ENCODE assay signal across 11 cellular contexts in the genomic region with DNA sequence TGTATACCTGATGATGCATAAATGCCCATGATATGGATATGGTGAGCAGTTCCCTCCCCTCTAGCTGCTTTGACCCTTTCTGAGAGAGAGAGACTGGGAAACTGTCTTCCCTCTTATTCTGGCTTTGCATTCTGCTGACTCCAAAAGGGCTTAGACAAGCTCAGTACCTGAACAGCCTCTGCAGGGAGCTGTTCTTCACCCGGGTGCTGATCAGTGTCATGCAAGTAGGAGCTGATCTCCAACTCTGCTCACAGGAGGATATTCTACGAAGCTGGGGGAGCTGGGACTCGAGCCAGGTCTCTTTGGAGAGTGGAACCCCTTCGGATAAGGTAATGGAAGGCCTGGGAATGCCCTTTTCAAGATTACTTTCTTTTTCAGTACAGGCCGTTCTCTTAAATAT.
DNase-seq lines count a peak whose midpoint lies in the region; ATAC-seq, FAIRE-seq and TF ChIP-seq lines count a peak whose summit lies in the region.
"Had no signal": no experiment of that assay in that cellular context is flagged by ENCODE, and none has a peak within 500 bp of the region (broad histone marks: within the 10 kb centered on the region; RNA-seq: fewer than 3 reads in every experiment).

No MANE protein-coding gene starts in this region.

- no peak for TF ChIP-seq CTCF in RWPE2 (IDR thresholded peaks at IDR 0.05; ENCODE audit: poor library complexity, severe bottlenecking)
- TF ChIP-seq CTCF in fibroblast of the aortic adventitia (IDR thresholded peaks at IDR 0.05; ENCODE audit: insufficient read depth, low read length) = no peak
- TF ChIP-seq CTCF in D721Med (IDR thresholded peaks at IDR 0.05; ENCODE audit: insufficient read depth, missing control alignments) = no peak

- H3K9me3 ChIP-seq in RWPE2 (ENCODE audit: severe bottlenecking) = no peaks in the 10 kb centered on the region

- ATAC-seq in RWPE2 (ENCODE audit: low read depth) (peak; percentile 95), HG03045 (IDR thresholded peaks at IDR 0.05; ENCODE audit: unreplicated experiment) (no peak)

- H3K36me3 ChIP-seq in RWPE2 (ENCODE audit: low read depth) = no peaks in the 10 kb centered on the region

- peak; percentile 15 for DNase-seq in activated CD4-positive, alpha-beta T cell treated with anti-CD3 and anti-CD28 coated beads for 48 hours
- DNase-seq in activated CD4-positive, alpha-beta T cell treated with anti-CD3 and anti-CD28 coated beads, Interleukin-2, amount 50 U/mL, for 1 hour = no peak
- DNase-seq in RWPE2 (ENCODE audit: low spot score) (no peak), fibroblast of the aortic adventitia (ENCODE audit: low read depth) (peak; percentile 52), skeletal muscle cell (ENCODE audit: low read depth) (peak; percentile 7), D721Med (ENCODE audit: insufficient read length, low spot score) (no peak), NCI-H128 (lab: John Stamatoyannopoulos, UW; ENCODE audit: unreplicated experiment) (no peak)
- DNase-seq: activated naive CD4-positive, alpha-beta T cell; NCI-H510A had no signal

- FAIRE-seq in D721Med (lab: Jason Lieb, UNC) = no peak
- FAIRE-seq: GM19239 had no signal

- no peak overlapping the region for H3K4me3 ChIP-seq in RWPE2 (ENCODE audit: severe bottlenecking)
- H3K4me3 ChIP-seq in fibroblast of the aortic adventitia (ENCODE audit: low read depth, low read length) = no peak overlapping the region
- H3K4me3 ChIP-seq in skeletal muscle cell (ENCODE audit: low read depth, low read length) = no peak overlapping the region

- peaks cover 7% of the 10 kb centered on the region for H3K27me3 ChIP-seq in RWPE2 (ENCODE audit: insufficient read depth, poor library complexity, severe bottlenecking)

- H3K4me1 ChIP-seq in RWPE2 (ENCODE audit: insufficient read depth, poor library complexity, severe bottlenecking) = no peaks in the 10 kb centered on the region

- H3K27ac ChIP-seq in RWPE2 (ENCODE audit: poor library complexity, severe bottlenecking) = no peak overlapping the region

Comparison
In these comparisons a context has a peak if more than half of its experiments do, and no peak if none do; other contexts are left out.
1. DNase-seq: peak in activated CD4-positive, alpha-beta T cell treated with anti-CD3 and anti-CD28 coated beads for 48 hours (single experiment), fibroblast of the aortic adventitia (single experiment) and skeletal muscle cell (single experiment); none in activated CD4-positive, alpha-beta T cell treated with anti-CD3 and anti-CD28 coated beads, Interleukin-2, amount 50 U/mL, for 1 hour (single experiment), RWPE2 (single experiment), D721Med (single experiment) and NCI-H128 (single experiment).